Comparison of ENCODE assay signal across 35 cellular contexts in genomic region chr14:102150083-102150482, GRCh38.
"Had no signal": no experiment of that assay in that cellular context is flagged by ENCODE, and none has a peak within 500 bp of the region (broad histone marks: within the 10 kb centered on the region; RNA-seq: fewer than 3 reads in every experiment).

No MANE protein-coding gene starts in this region.

- FAIRE-seq: astrocyte, TTC549 had no signal

- H3K4me1 ChIP-seq: breast epithelium had no signal

- DNase-seq: activated B cell treated with CpG ODN at 0.5 μM for 24 hours; activated CD4-positive, alpha-beta memory T cell treated with anti-CD3 and anti-CD28 coated beads for 36 hours; activated CD4-positive, alpha-beta T cell treated with anti-CD3 and anti-CD28 coated beads for 4 hours; activated CD4-positive, alpha-beta T cell treated with anti-CD3 and anti-CD28 coated beads, Interleukin-2, amount 10 ng/mL, durations not matched to agents 24 days and 14 days; activated CD4-positive, alpha-beta T cell treated with anti-CD3 and anti-CD28 coated beads, Interleukin-2, amount 50 U/mL, for 1 hour; activated CD4-positive, alpha-beta T cell treated with anti-CD3 and anti-CD28 coated beads, Interleukin-2, amount 50 U/mL, for 4 hours; activated CD4-positive, CD25-positive, alpha-beta regulatory T cell treated with anti-CD3 and anti-CD28 coated beads, Interleukin-2, amount 50 U/mL, for 72 hours; activated CD8-positive, alpha-beta memory T cell treated with anti-CD3 and anti-CD28 coated beads, Interleukin-2, amount 50 U/mL, for 4 hours; activated CD8-positive, alpha-beta T cell treated with anti-CD3 and anti-CD28 coated beads for 36 hours; activated effector memory CD4-positive, alpha-beta T cell treated with anti-CD3 and anti-CD28 coated beads, Interleukin-2, amount 50 U/mL, for 16 hours; activated gamma-delta T cell treated with Interleukin-2 at 50 U/mL for 16 hours; activated naive CD4-positive, alpha-beta T cell; activated naive CD4-positive, alpha-beta T cell treated with anti-CD3 and anti-CD28 coated beads for 36 hours; activated naive CD4-positive, alpha-beta T cell treated with anti-CD3 and anti-CD28 coated beads, Interleukin-2, amount 50 U/mL, for 16 hours; activated naive CD8-positive, alpha-beta T cell treated with anti-CD3 and anti-CD28 coated beads for 36 hours; activated T-cell treated with anti-CD3 and anti-CD28 coated beads for 4 hours; activated T-cell treated with anti-CD3 and anti-CD28 coated beads, Interleukin-2, amount 50 U/mL, for 1 hour; activated T-cell treated with anti-CD3 and anti-CD28 coated beads, Interleukin-2, amount 50 U/mL, for 4 hours; activated T-cell treated with anti-CD3 and anti-CD28 coated beads, Interleukin-2, amount 50 U/mL, for 72 hours; adrenal gland; amniotic stem cell; aorta; body of pancreas; brain microvascular endothelial cell; caudate nucleus; cerebellar nuclear complex; T-helper 1 cell; T-helper 2 cell; T-helper 9 cell had no signal

- H3K27ac ChIP-seq: body of pancreas, brain microvascular endothelial cell, breast epithelium, VCaP had no signal

- H3K27me3 ChIP-seq: adrenal gland, body of pancreas, brain microvascular endothelial cell, breast epithelium had no signal

- H3K4me3 ChIP-seq: adrenal gland, body of pancreas, breast epithelium had no signal

- H3K36me3 ChIP-seq: adrenal gland, brain microvascular endothelial cell, breast epithelium had no signal

- ATAC-seq: activated CD8-positive, alpha-beta T cell treated with anti-CD3 and anti-CD28 coated beads for 36 hours; activated naive CD4-positive, alpha-beta T cell treated with anti-CD3 and anti-CD28 coated beads, Interleukin-2, amount 50 U/mL, for 72 hours; activated T-cell treated with anti-CD3 and anti-CD28 coated beads, Interleukin-2, amount 50 U/mL, for 4 hours; activated T-cell treated with anti-CD3 and anti-CD28 coated beads, Interleukin-2, amount 50 U/mL, for 72 hours; activated T-helper 17 cell treated with anti-CD3 and anti-CD28 coated beads, Interleukin-2, amount 50 U/mL, for 72 hours; body of pancreas had no signal

- H3K9me3 ChIP-seq: adrenal gland, body of pancreas, breast epithelium had no signal
